ENCODE assay signal across 14 cellular contexts in genomic region chr1:29575826-29576225, GRCh38.
"Had no signal": no experiment of that assay in that cellular context is flagged by ENCODE, and none has a peak within 500 bp of the region (broad histone marks: within the 10 kb centered on the region; RNA-seq: fewer than 3 reads in every experiment).

No MANE protein-coding gene starts in this region.

- H3K27ac ChIP-seq: sigmoid colon, upper lobe of right lung had no signal

- DNase-seq: activated CD4-positive, alpha-beta memory T cell treated with anti-CD3 and anti-CD28 coated beads for 36 hours; activated CD4-positive, alpha-beta T cell treated with anti-CD3 and anti-CD28 coated beads for 4 hours; activated gamma-delta T cell treated with Interleukin-2 at 50 U/mL for 16 hours; activated T-cell treated with anti-CD3 and anti-CD28 coated beads for 4 hours; effector memory CD8-positive, alpha-beta T cell; kidney; midbrain; nucleus accumbens; sigmoid colon; spleen; stimulated activated naive B cell treated with anti-CD40 and anti-IgM and Interleukin-4, amounts not matched to agents 10 μg/mL and 1 μg/mL and 100 μg/mL, for 72 hours had no signal

- H3K36me3 ChIP-seq: sigmoid colon, spleen, upper lobe of right lung had no signal

- H3K4me3 ChIP-seq: sigmoid colon, spleen, upper lobe of right lung had no signal

- H3K4me1 ChIP-seq: sigmoid colon, upper lobe of right lung had no signal

- ATAC-seq: effector memory CD8-positive, alpha-beta T cell; left lobe of liver; stimulated activated naive B cell treated with anti-CD40 and anti-IgM and Interleukin-4, amounts not matched to agents 10 μg/mL and 1 μg/mL and 100 μg/mL, for 72 hours; upper lobe of right lung; WTC11 had no signal

- H3K9me3 ChIP-seq: sigmoid colon, spleen, upper lobe of right lung had no signal

- H3K27me3 ChIP-seq: upper lobe of right lung had no signal
